ENCODE assay signal across 20 cellular contexts in the genomic region with DNA sequence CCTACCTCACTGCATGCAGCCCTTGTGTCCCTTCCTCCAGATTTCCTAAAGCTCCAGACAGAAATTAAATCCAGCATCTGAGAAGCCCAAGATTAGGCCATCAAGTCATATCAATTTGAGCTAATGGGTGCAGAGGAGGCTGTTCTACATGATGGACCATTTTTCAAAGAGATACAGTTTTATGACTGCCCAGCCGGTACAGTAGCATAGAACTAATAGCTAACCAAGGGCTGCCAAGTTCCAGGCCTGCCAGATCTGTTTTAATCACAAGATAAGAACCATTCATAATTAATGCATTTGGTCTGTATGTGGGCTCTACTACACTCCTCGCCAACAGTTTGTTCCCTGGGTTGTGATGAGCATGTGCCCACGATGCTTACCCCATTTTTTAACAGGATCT.
"Had no signal": no experiment of that assay in that cellular context is flagged by ENCODE, and none has a peak within 500 bp of the region (broad histone marks: within the 10 kb centered on the region; RNA-seq: fewer than 3 reads in every experiment).

No MANE protein-coding gene starts in this region.

- H3K4me1 Mint-ChIP-seq: stimulated activated memory B cell treated with anti-CD40 and anti-IgM and Interleukin-4, amounts not matched to agents 10 μg/mL and 1 μg/mL and 100 μg/mL, for 72 hours had no signal

- H3K27me3 Mint-ChIP-seq: dendritic cell treated with granulocyte-macrophage colony-stimulating factor and Interleukin-4, amounts not matched to agents 40 ng/mL and 50 ng/mL, for 4 days had no signal

- H3K36me3 ChIP-seq: esophagus muscularis mucosa, gastrocnemius medialis, heart right ventricle, neutrophil, right lobe of liver, thoracic aorta, transverse colon had no signal

- H3K9me3 Mint-ChIP-seq: dendritic cell treated with granulocyte-macrophage colony-stimulating factor and Interleukin-4, amounts not matched to agents 40 ng/mL and 50 ng/mL, for 4 days; effector memory CD8-positive, alpha-beta T cell; stimulated activated memory B cell treated with anti-CD40 and anti-IgM and Interleukin-4, amounts not matched to agents 10 μg/mL and 1 μg/mL and 100 μg/mL, for 72 hours; stimulated activated naive CD8-positive, alpha-beta T cell treated with anti-CD3 and anti-CD28 coated beads, Interleukin-15, Interleukin-2, amounts not matched to agents 100 ng/mL and 50 ng/mL, for 24 hours had no signal

- H3K36me3 Mint-ChIP-seq: stimulated activated memory B cell treated with anti-CD40 and anti-IgM and Interleukin-4, amounts not matched to agents 10 μg/mL and 1 μg/mL and 100 μg/mL, for 72 hours had no signal

- H3K9me3 ChIP-seq: esophagus muscularis mucosa, gastrocnemius medialis, heart right ventricle, mucosa of descending colon, neutrophil, psoas muscle, right lobe of liver, thoracic aorta, transverse colon had no signal

- H3K4me1 ChIP-seq: right lobe of liver, transverse colon had no signal

- H3K27me3 ChIP-seq: esophagus muscularis mucosa, gastrocnemius medialis, neutrophil, right lobe of liver, transverse colon had no signal

- DNase-seq: effector memory CD8-positive, alpha-beta T cell; gastrocnemius medialis; heart right ventricle; hypothalamus; mammary epithelial cell; mucosa of descending colon; psoas muscle; retina; right lobe of liver; stimulated activated CD4-positive, alpha-beta T cell treated with anti-CD3 and anti-CD28 coated beads, Interleukin-12 subunit alpha, Interleukin-12 subunit beta, amount 100 ng/mL, for 4 hours; stimulated activated CD4-positive, alpha-beta T cell treated with anti-CD3 and anti-CD28 coated beads, Interleukin-4, amount 100 ng/mL, for 1 hour; transverse colon had no signal

- H3K4me3 ChIP-seq: esophagus muscularis mucosa, gastrocnemius medialis, heart right ventricle, mucosa of descending colon, psoas muscle, right lobe of liver, thoracic aorta, transverse colon had no signal

- H3K27ac ChIP-seq: epithelial cell of prostate, esophagus muscularis mucosa, gastrocnemius medialis, heart right ventricle, neutrophil, psoas muscle, right lobe of liver, thoracic aorta, transverse colon had no signal

- H3K27ac Mint-ChIP-seq: dendritic cell treated with granulocyte-macrophage colony-stimulating factor and Interleukin-4, amounts not matched to agents 40 ng/mL and 50 ng/mL, for 4 days; effector memory CD8-positive, alpha-beta T cell; stimulated activated memory B cell treated with anti-CD40 and anti-IgM and Interleukin-4, amounts not matched to agents 10 μg/mL and 1 μg/mL and 100 μg/mL, for 72 hours; stimulated activated naive CD8-positive, alpha-beta T cell treated with anti-CD3 and anti-CD28 coated beads, Interleukin-15, Interleukin-2, amounts not matched to agents 100 ng/mL and 50 ng/mL, for 24 hours had no signal

- H3K4me3 Mint-ChIP-seq: dendritic cell treated with granulocyte-macrophage colony-stimulating factor and Interleukin-4, amounts not matched to agents 40 ng/mL and 50 ng/mL, for 4 days; effector memory CD8-positive, alpha-beta T cell; stimulated activated memory B cell treated with anti-CD40 and anti-IgM and Interleukin-4, amounts not matched to agents 10 μg/mL and 1 μg/mL and 100 μg/mL, for 72 hours; stimulated activated naive CD8-positive, alpha-beta T cell treated with anti-CD3 and anti-CD28 coated beads, Interleukin-15, Interleukin-2, amounts not matched to agents 100 ng/mL and 50 ng/mL, for 24 hours had no signal

- ATAC-seq: effector memory CD8-positive, alpha-beta T cell; gastrocnemius medialis; heart right ventricle; left lobe of liver; mucosa of descending colon; psoas muscle; right lobe of liver; stimulated activated memory B cell treated with anti-CD40 and anti-IgM and Interleukin-4, amounts not matched to agents 10 μg/mL and 1 μg/mL and 100 μg/mL, for 72 hours had no signal
